ENCODE assay signal across 9 cellular contexts in genomic region chr3:119937229-119937628, GRCh38.
DNase-seq lines count a peak whose midpoint lies in the region; ATAC-seq and TF ChIP-seq lines count a peak whose summit lies in the region.
"Had no signal": no experiment of that assay in that cellular context is flagged by ENCODE, and none has a peak within 500 bp of the region (broad histone marks: within the 10 kb centered on the region; RNA-seq: fewer than 3 reads in every experiment).

No MANE protein-coding gene starts in this region.

- H3K4me1 ChIP-seq in Peyer's patch = no peaks in the 10 kb centered on the region

- TF ChIP-seq CTCF in Peyer's patch (IDR thresholded peaks at IDR 0.05) = no peak

- H3K27ac Mint-ChIP-seq in activated CD4-positive, alpha-beta T cell treated with anti-CD3 and anti-CD28 coated beads for 36 hours = peak overlapping the region; percentile 84

- POLR2A ChIA-PET in activated CD4-positive, alpha-beta T cell treated with anti-CD3 and anti-CD28 coated beads for 36 hours (lab: Charles Lee) = interaction anchor here (1.0 kb wide), 1 partner anchor 412 kb away, joined by 3 read pairs; the partner anchor contains the start of gene LRRC58

- no peaks in the 10 kb centered on the region for H3K36me3 ChIP-seq in Peyer's patch

- H3K4me3 ChIP-seq in Peyer's patch = no peak overlapping the region
- H3K4me3 ChIP-seq: lung had no signal

- no peaks in the 10 kb centered on the region for H3K27me3 Mint-ChIP-seq in activated CD4-positive, alpha-beta T cell treated with anti-CD3 and anti-CD28 coated beads for 36 hours

- H3K36me3 Mint-ChIP-seq in activated CD4-positive, alpha-beta T cell treated with anti-CD3 and anti-CD28 coated beads for 36 hours (ENCODE audit: low read depth) = peaks cover 11% of the 10 kb centered on the region

- no peaks in the 10 kb centered on the region for H3K27me3 ChIP-seq in Peyer's patch

- CTCF ChIA-PET in activated CD4-positive, alpha-beta T cell treated with anti-CD3 and anti-CD28 coated beads for 36 hours (lab: Charles Lee) = interaction anchor here (1.0 kb wide), 3 partner anchors 9 to 156 kb away, joined by 3 to 6 read pairs (median 5); no protein-coding TSS in a partner anchor

- TF ChIP-seq POLR2A in Peyer's patch (IDR thresholded peaks at IDR 0.05) = no peak

- peak overlapping the region; percentile 24 for H3K4me3 Mint-ChIP-seq in activated CD4-positive, alpha-beta T cell treated with anti-CD3 and anti-CD28 coated beads for 36 hours

- peak; percentile 73 for DNase-seq in activated CD4-positive, alpha-beta T cell treated with anti-CD3 and anti-CD28 coated beads for 36 hours
- no peak for DNase-seq in activated CD4-positive, alpha-beta T cell treated with anti-CD3 and anti-CD28 coated beads for 1 hour
- peak; percentile 22 for DNase-seq in activated T-cell treated with anti-CD3 and anti-CD28 coated beads for 48 hours (ENCODE audit: low read depth)
- peak; percentile 22 to 40 (median 28) for DNase-seq in stimulated activated CD4-positive, alpha-beta T cell treated with anti-CD3 and anti-CD28 coated beads, TNF-alpha, amount 100 ng/mL, for 48 hours (ENCODE audit: low read depth in 3 of 3)
- no peak for DNase-seq in Peyer's patch
- no peak for DNase-seq in substantia nigra (lab: John Stamatoyannopoulos, UW)
- no peak for DNase-seq in cardiac septum (ENCODE audit: low spot score)

- ATAC-seq in activated CD4-positive, alpha-beta T cell treated with anti-CD3 and anti-CD28 coated beads for 36 hours = peak; percentile 98
- ATAC-seq in HG03139 (IDR thresholded peaks at IDR 0.05; ENCODE audit: unreplicated experiment) = peak; percentile 99

- H3K27ac ChIP-seq in Peyer's patch (no peak overlapping the region), substantia nigra (ENCODE audit: low read depth, low read length, poor library complexity, severe bottlenecking) (no peak overlapping the region)

- peaks cover 37% of the 10 kb centered on the region for H3K4me1 Mint-ChIP-seq in activated CD4-positive, alpha-beta T cell treated with anti-CD3 and anti-CD28 coated beads for 36 hours

- no peaks in the 10 kb centered on the region for H3K9me3 Mint-ChIP-seq in activated CD4-positive, alpha-beta T cell treated with anti-CD3 and anti-CD28 coated beads for 36 hours (ENCODE audit: low read depth)

- H3K9me3 ChIP-seq in Peyer's patch = no peaks in the 10 kb centered on the region

- intact Hi-C loops in activated CD4-positive, alpha-beta T cell treated with anti-CD3 and anti-CD28 coated beads for 36 hours (cut with DNase I, micrococcal nuclease) = loop anchor here (1.0 to 5.0 kb wide), 3 partner anchors 25 to 158 kb away; partner anchors contain the start of gene GSK3B (in 1 of the 2)
- intact Hi-C loops in cardiac septum (cut with DNase I) = no loop called here

Comparison
In these comparisons a context has a peak if more than half of its experiments do, and no peak if none do; other contexts are left out.
1. DNase-seq: peak in activated CD4-positive, alpha-beta T cell treated with anti-CD3 and anti-CD28 coated beads for 36 hours (single experiment), activated T-cell treated with anti-CD3 and anti-CD28 coated beads for 48 hours (single experiment) and stimulated activated CD4-positive, alpha-beta T cell treated with anti-CD3 and anti-CD28 coated beads, TNF-alpha, amount 100 ng/mL, for 48 hours (3 of 3); none in activated CD4-positive, alpha-beta T cell treated with anti-CD3 and anti-CD28 coated beads for 1 hour (single experiment), Peyer's patch (0 of 3), substantia nigra (0 of 49) and cardiac septum (single experiment).